In genomic region chrX:110743679-110744340, GRCh38 we compare ENCODE assay signal across 17 cellular contexts. TPM values are rescaled to one million over a fixed set of nuclear protein-coding genes. Genes with fewer than 3 reads are reported as not detected.
DNase-seq lines count a peak whose midpoint lies in the region; ATAC-seq and TF ChIP-seq lines count a peak whose summit lies in the region.
"Had no signal": no experiment of that assay in that cellular context is flagged by ENCODE, and none has a peak within 500 bp of the region (broad histone marks: within the 10 kb centered on the region; RNA-seq: fewer than 3 reads in every experiment).

No MANE protein-coding gene starts in this region.

- no peak overlapping the region for H3K27ac Mint-ChIP-seq in activated CD4-positive, alpha-beta T cell treated with anti-CD3 and anti-CD28 coated beads for 36 hours
- peak overlapping the region in 4 of 5 experiments; percentile 6 to 72 (median 47) for H3K27ac Mint-ChIP-seq in brain
- H3K27ac Mint-ChIP-seq: activated CD8-positive, alpha-beta T cell treated with anti-CD3 and anti-CD28 coated beads, Interleukin-2, amount 10 ng/mL, durations not matched to agents 7 days and 5 days; activated naive CD8-positive, alpha-beta T cell treated with anti-CD3 and anti-CD28 coated beads, Interleukin-2, amount 50 U/mL, for 24 hours had no signal

- peak; percentile 3 for DNase-seq in activated CD4-positive, alpha-beta T cell treated with anti-CD3 and anti-CD28 coated beads for 36 hours
- DNase-seq in activated CD4-positive, alpha-beta T cell treated with anti-CD3 and anti-CD28 coated beads, Interleukin-2, amount 50 U/mL, for 1 hour = no peak
- DNase-seq in stromal cell of bone marrow (ENCODE audit: low read depth) (peak; percentile 20), AML-193 (lab: John Stamatoyannopoulos, UW) (no peak), erythroblast (lab: John Stamatoyannopoulos, UW) (no peak)
- DNase-seq: 8988T; activated CD8-positive, alpha-beta T cell treated with anti-CD3 and anti-CD28 coated beads, Interleukin-2, amount 10 ng/mL, durations not matched to agents 7 days and 5 days; activated naive CD8-positive, alpha-beta T cell treated with anti-CD3 and anti-CD28 coated beads, Interleukin-2, amount 50 U/mL, for 24 hours; dermis blood vessel endothelial cell; PC-9; stimulated activated CD4-positive, alpha-beta T cell treated with anti-CD3 and anti-CD28 coated beads, Interleukin-4, amount 100 ng/mL, for 4 hours; substantia nigra had no signal

- intact Hi-C loops in activated CD4-positive, alpha-beta T cell treated with anti-CD3 and anti-CD28 coated beads for 36 hours (cut with DNase I, micrococcal nuclease) = no loop called here

- no peaks in the 10 kb centered on the region for H3K36me3 Mint-ChIP-seq in activated CD4-positive, alpha-beta T cell treated with anti-CD3 and anti-CD28 coated beads for 36 hours (ENCODE audit: low read depth)
- peaks cover 9% of the 10 kb centered on the region for H3K36me3 Mint-ChIP-seq in brain

- ATAC-seq in activated CD4-positive, alpha-beta T cell treated with anti-CD3 and anti-CD28 coated beads for 36 hours = no peak
- ATAC-seq in HG03025 (IDR thresholded peaks at IDR 0.05; ENCODE audit: low FRiP score, unreplicated experiment) = peak; percentile 80
- no peak for ATAC-seq in HG03045 (IDR thresholded peaks at IDR 0.05; ENCODE audit: unreplicated experiment)
- ATAC-seq: activated CD8-positive, alpha-beta T cell treated with anti-CD3 and anti-CD28 coated beads, Interleukin-2, amount 10 ng/mL, durations not matched to agents 7 days and 5 days; activated naive CD8-positive, alpha-beta T cell treated with anti-CD3 and anti-CD28 coated beads, Interleukin-2, amount 50 U/mL, for 24 hours; K562 had no signal

- CTCF ChIA-PET in activated CD4-positive, alpha-beta T cell treated with anti-CD3 and anti-CD28 coated beads for 36 hours (lab: Charles Lee) = no interaction called here

- no peak overlapping the region for H3K4me3 Mint-ChIP-seq in activated CD4-positive, alpha-beta T cell treated with anti-CD3 and anti-CD28 coated beads for 36 hours
- no peak overlapping the region for H3K4me3 Mint-ChIP-seq in brain
- H3K4me3 Mint-ChIP-seq: activated CD8-positive, alpha-beta T cell treated with anti-CD3 and anti-CD28 coated beads, Interleukin-2, amount 10 ng/mL, durations not matched to agents 7 days and 5 days; activated naive CD8-positive, alpha-beta T cell treated with anti-CD3 and anti-CD28 coated beads, Interleukin-2, amount 50 U/mL, for 24 hours had no signal

- POLR2A ChIA-PET in activated CD4-positive, alpha-beta T cell treated with anti-CD3 and anti-CD28 coated beads for 36 hours (lab: Charles Lee) = no interaction called here

- H3K4me1 Mint-ChIP-seq in activated CD4-positive, alpha-beta T cell treated with anti-CD3 and anti-CD28 coated beads for 36 hours = no peaks in the 10 kb centered on the region
- H3K4me1 Mint-ChIP-seq in brain = peaks cover 52% of the 10 kb centered on the region
- H3K4me1 Mint-ChIP-seq: activated naive CD8-positive, alpha-beta T cell treated with anti-CD3 and anti-CD28 coated beads, Interleukin-2, amount 50 U/mL, for 24 hours had no signal

- peaks cover 3% of the 10 kb centered on the region for H3K27me3 Mint-ChIP-seq in activated CD4-positive, alpha-beta T cell treated with anti-CD3 and anti-CD28 coated beads for 36 hours
- peaks cover 3% of the 10 kb centered on the region for H3K27me3 Mint-ChIP-seq in brain
- H3K27me3 Mint-ChIP-seq: activated naive CD8-positive, alpha-beta T cell treated with anti-CD3 and anti-CD28 coated beads, Interleukin-2, amount 50 U/mL, for 24 hours had no signal

- TF ChIP-seq CTCF in brain (conservative IDR thresholded peaks at IDR 0.05) = no peak

- no peak for TF ChIP-seq POLR2A in erythroblast (IDR thresholded peaks at IDR 0.05; ENCODE audit: low read length)

- H3K9me3 Mint-ChIP-seq in activated CD4-positive, alpha-beta T cell treated with anti-CD3 and anti-CD28 coated beads for 36 hours (ENCODE audit: low read depth) = no peaks in the 10 kb centered on the region
- peaks cover 0 to 5% (median 0%) of the 10 kb centered on the region in 5 experiments for H3K9me3 Mint-ChIP-seq in brain
- H3K9me3 Mint-ChIP-seq: activated naive CD8-positive, alpha-beta T cell treated with anti-CD3 and anti-CD28 coated beads, Interleukin-2, amount 50 U/mL, for 24 hours had no signal

RNA-seq across cellular contexts. Expression of gene CHRDL1, which starts 51.8 kb away (rescaled TPM):
- total RNA-seq in activated CD4-positive, alpha-beta T cell treated with anti-CD3 and anti-CD28 coated beads for 36 hours = not detected
- polyA plus RNA-seq in brain (ENCODE audit: insufficient read depth, low read depth, low replicate concordance) = 5.7 TPM
- total RNA-seq: activated CD8-positive, alpha-beta T cell treated with anti-CD3 and anti-CD28 coated beads, Interleukin-2, amount 10 ng/mL, durations not matched to agents 7 days and 5 days; dermis blood vessel endothelial cell; K562; T-helper 1 cell treated with Interleukin-12 subunit alpha and Interleukin-12 subunit beta and Interleukin-4 antibody, amounts not matched to agents 30 ng/mL and 1 ng/mL, for 36 hours had no signal
- polyA plus RNA-seq: K562 had no signal

Comparison
In these comparisons a context has a peak if more than half of its experiments do, and no peak if none do; other contexts are left out.
1. DNase-seq: peak in activated CD4-positive, alpha-beta T cell treated with anti-CD3 and anti-CD28 coated beads for 36 hours (single experiment) and stromal cell of bone marrow (single experiment); none in activated CD4-positive, alpha-beta T cell treated with anti-CD3 and anti-CD28 coated beads, Interleukin-2, amount 50 U/mL, for 1 hour (single experiment), AML-193 (0 of 2) and erythroblast (0 of 2).